In genomic region chr15:60392601-60392985, GRCh38 we compare ENCODE assay signal across 2 cellular contexts.
TF ChIP-seq lines count a peak whose summit lies in the region.

No MANE protein-coding gene starts in this region.

TF ChIP-seq in GM12878, 131 proteins besides CTCF, POLR2A, EP300 and RAD21 (continued from another document):
- no peak for TF ChIP-seq ZBED1 (IDR thresholded peaks at IDR 0.05; ENCODE audit: borderline replicate concordance)

TF ChIP-seq in liver, 16 proteins besides CTCF, POLR2A, EP300 and RAD21:
- TF ChIP-seq ZBTB33 (IDR thresholded peaks at IDR 0.05) = no peak
